Comparison of ENCODE assay signal across 1 cellular context in genomic region chr14:74905595-74906142, GRCh38.
TF ChIP-seq lines count a peak whose summit lies in the region.

No MANE protein-coding gene starts in this region.

TF ChIP-seq in K562, 482 proteins besides CTCF, POLR2A, EP300 and RAD21 (continued from another document and continues in another):
- TF ChIP-seq, protein P1, sequence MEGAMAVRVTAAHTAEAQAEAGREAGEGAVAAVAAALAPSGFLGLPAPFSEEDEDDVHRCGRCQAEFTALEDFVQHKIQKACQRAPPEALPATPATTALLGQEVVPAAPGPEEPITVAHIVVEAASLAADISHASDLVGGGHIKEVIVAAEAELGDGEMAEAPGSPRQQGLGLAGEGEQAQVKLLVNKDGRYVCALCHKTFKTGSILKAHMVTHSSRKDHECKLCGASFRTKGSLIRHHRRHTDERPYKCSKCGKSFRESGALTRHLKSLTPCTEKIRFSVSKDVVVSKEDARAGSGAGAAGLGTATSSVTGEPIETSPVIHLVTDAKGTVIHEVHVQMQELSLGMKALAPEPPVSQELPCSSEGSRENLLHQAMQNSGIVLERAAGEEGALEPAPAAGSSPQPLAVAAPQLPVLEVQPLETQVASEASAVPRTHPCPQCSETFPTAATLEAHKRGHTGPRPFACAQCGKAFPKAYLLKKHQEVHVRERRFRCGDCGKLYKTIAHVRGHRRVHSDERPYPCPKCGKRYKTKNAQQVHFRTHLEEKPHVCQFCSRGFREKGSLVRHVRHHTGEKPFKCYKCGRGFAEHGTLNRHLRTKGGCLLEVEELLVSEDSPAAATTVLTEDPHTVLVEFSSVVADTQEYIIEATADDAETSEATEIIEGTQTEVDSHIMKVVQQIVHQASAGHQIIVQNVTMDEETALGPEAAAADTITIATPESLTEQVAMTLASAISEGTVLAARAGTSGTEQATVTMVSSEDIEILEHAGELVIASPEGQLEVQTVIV (CRISPR knock-in tag; IDR thresholded peaks at IDR 0.05; ENCODE audit: borderline replicate concordance), result no peak
- TF ChIP-seq TRIM24 (IDR thresholded peaks at IDR 0.05) (no peak), ZFPM2 (CRISPR knock-in tag; IDR thresholded peaks at IDR 0.05) (no peak), KLF1 (tag; IDR thresholded peaks at IDR 0.05) (no peak), ZBTB1 (CRISPR knock-in tag; IDR thresholded peaks at IDR 0.05; ENCODE audit: borderline replicate concordance, low read depth) (no peak), SIRT6 (IDR thresholded peaks at IDR 0.05; ENCODE audit: low read depth, low read length) (no peak), PHB2 (IDR thresholded peaks at IDR 0.05; ENCODE audit: low read depth) (no peak), SP1 (CRISPR knock-in tag; IDR thresholded peaks at IDR 0.05) (0 out of 2 replicates have a peak, but pooled peaks have one; percentile 26), MEIS2 (IDR thresholded peaks at IDR 0.05; ENCODE audit: partially characterized antibody) (no peak), ARID2 (IDR thresholded peaks at IDR 0.05) (no peak), RUNX1 (IDR thresholded peaks at IDR 0.05; ENCODE audit: low read depth) (no peak), ZNF830 (CRISPR knock-in tag; IDR thresholded peaks at IDR 0.05) (no peak), ZEB2 (IDR thresholded peaks at IDR 0.05) (no peak), E2F8 (IDR thresholded peaks at IDR 0.05; ENCODE audit: low read depth, partially characterized antibody) (no peak), ETV1 (tag; conservative IDR thresholded peaks at IDR 0.05; ENCODE audit: low read depth) (no peak), IRF2 (CRISPR knock-in tag; IDR thresholded peaks at IDR 0.05) (no peak), ASH1L (IDR thresholded peaks at IDR 0.05; ENCODE audit: borderline replicate concordance, low read depth, partially characterized antibody) (no peak), SMARCA4 (IDR thresholded peaks at IDR 0.05) (no peak), TBL1XR1 (IDR thresholded peaks at IDR 0.05; ENCODE audit: low read length in 2 of 2) (no peak), TBP (optimal IDR thresholded peaks at IDR 0.05; ENCODE audit: low read depth, low read length) (no peak), HMGXB4 (CRISPR knock-in tag; IDR thresholded peaks at IDR 0.05) (no peak), ZC3H4 (CRISPR knock-in tag; IDR thresholded peaks at IDR 0.05; ENCODE audit: borderline replicate concordance) (no peak), DEAF1 (CRISPR knock-in tag; IDR thresholded peaks at IDR 0.05) (peak; percentile 58), CC2D1A (IDR thresholded peaks at IDR 0.05) (no peak), ZNF609 (CRISPR knock-in tag; IDR thresholded peaks at IDR 0.05; ENCODE audit: borderline replicate concordance) (no peak), ETV6 (IDR thresholded peaks at IDR 0.05; ENCODE audit: borderline replicate concordance in 1 of 2, low read depth in 2 of 2, low read length in 1 of 2) (no peak), ETV6 (CRISPR knock-in tag; IDR thresholded peaks at IDR 0.05; ENCODE audit: borderline replicate concordance) (no peak), ZNF444 (CRISPR knock-in tag; IDR thresholded peaks at IDR 0.05) (no peak), ZNF507 (tag; conservative IDR thresholded peaks at IDR 0.05) (no peak), ZNF644 (tag; IDR thresholded peaks at IDR 0.05; ENCODE audit: low read depth) (no peak), SREBF2 (CRISPR knock-in tag; IDR thresholded peaks at IDR 0.05) (no peak), TAF9B (IDR thresholded peaks at IDR 0.05; ENCODE audit: partially characterized antibody) (no peak), CCAR2 (IDR thresholded peaks at IDR 0.05; ENCODE audit: low read depth, low read length) (no peak), FOXJ3 (CRISPR knock-in tag; IDR thresholded peaks at IDR 0.05) (no peak), TEAD2 (tag; IDR thresholded peaks at IDR 0.05) (no peak), HEY1 (CRISPR knock-in tag; IDR thresholded peaks at IDR 0.05; ENCODE audit: borderline replicate concordance) (no peak), NR4A1 (CRISPR knock-in tag; IDR thresholded peaks at IDR 0.05) (no peak), NR4A1 (tag; IDR thresholded peaks at IDR 0.05) (no peak)
- TF ChIP-seq, protein P2, sequence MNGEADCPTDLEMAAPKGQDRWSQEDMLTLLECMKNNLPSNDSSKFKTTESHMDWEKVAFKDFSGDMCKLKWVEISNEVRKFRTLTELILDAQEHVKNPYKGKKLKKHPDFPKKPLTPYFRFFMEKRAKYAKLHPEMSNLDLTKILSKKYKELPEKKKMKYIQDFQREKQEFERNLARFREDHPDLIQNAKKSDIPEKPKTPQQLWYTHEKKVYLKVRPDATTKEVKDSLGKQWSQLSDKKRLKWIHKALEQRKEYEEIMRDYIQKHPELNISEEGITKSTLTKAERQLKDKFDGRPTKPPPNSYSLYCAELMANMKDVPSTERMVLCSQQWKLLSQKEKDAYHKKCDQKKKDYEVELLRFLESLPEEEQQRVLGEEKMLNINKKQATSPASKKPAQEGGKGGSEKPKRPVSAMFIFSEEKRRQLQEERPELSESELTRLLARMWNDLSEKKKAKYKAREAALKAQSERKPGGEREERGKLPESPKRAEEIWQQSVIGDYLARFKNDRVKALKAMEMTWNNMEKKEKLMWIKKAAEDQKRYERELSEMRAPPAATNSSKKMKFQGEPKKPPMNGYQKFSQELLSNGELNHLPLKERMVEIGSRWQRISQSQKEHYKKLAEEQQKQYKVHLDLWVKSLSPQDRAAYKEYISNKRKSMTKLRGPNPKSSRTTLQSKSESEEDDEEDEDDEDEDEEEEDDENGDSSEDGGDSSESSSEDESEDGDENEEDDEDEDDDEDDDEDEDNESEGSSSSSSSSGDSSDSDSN (IDR thresholded peaks at IDR 0.05; ENCODE audit: borderline replicate concordance in 1 of 2, low read depth in 2 of 2, low read length in 2 of 2), result no peak
- TF ChIP-seq, protein P3, sequence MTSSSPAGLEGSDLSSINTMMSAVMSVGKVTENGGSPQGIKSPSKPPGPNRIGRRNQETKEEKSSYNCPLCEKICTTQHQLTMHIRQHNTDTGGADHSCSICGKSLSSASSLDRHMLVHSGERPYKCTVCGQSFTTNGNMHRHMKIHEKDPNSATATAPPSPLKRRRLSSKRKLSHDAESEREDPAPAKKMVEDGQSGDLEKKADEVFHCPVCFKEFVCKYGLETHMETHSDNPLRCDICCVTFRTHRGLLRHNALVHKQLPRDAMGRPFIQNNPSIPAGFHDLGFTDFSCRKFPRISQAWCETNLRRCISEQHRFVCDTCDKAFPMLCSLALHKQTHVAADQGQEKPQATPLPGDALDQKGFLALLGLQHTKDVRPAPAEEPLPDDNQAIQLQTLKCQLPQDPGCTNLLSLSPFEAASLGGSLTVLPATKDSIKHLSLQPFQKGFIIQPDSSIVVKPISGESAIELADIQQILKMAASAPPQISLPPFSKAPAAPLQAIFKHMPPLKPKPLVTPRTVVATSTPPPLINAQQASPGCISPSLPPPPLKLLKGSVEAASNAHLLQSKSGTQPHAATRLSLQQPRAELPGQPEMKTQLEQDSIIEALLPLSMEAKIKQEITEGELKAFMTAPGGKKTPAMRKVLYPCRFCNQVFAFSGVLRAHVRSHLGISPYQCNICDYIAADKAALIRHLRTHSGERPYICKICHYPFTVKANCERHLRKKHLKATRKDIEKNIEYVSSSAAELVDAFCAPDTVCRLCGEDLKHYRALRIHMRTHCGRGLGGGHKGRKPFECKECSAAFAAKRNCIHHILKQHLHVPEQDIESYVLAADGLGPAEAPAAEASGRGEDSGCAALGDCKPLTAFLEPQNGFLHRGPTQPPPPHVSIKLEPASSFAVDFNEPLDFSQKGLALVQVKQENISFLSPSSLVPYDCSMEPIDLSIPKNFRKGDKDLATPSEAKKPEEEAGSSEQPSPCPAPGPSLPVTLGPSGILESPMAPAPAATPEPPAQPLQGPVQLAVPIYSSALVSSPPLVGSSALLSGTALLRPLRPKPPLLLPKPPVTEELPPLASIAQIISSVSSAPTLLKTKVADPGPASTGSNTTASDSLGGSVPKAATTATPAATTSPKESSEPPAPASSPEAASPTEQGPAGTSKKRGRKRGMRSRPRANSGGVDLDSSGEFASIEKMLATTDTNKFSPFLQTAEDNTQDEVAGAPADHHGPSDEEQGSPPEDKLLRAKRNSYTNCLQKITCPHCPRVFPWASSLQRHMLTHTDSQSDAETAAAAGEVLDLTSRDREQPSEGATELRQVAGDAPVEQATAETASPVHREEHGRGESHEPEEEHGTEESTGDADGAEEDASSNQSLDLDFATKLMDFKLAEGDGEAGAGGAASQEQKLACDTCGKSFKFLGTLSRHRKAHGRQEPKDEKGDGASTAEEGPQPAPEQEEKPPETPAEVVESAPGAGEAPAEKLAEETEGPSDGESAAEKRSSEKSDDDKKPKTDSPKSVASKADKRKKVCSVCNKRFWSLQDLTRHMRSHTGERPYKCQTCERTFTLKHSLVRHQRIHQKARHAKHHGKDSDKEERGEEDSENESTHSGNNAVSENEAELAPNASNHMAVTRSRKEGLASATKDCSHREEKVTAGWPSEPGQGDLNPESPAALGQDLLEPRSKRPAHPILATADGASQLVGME (CRISPR knock-in tag; IDR thresholded peaks at IDR 0.05), result no peak
